2 cellular contexts compared by ENCODE assay signal in genomic region chr2:47282621-47283272, GRCh38.
TF ChIP-seq lines count a peak whose summit lies in the region.

No MANE protein-coding gene starts in this region.

TF ChIP-seq in HEK293, 187 proteins besides CTCF, POLR2A, EP300 and RAD21 (continued from another document):
- TF ChIP-seq TRIM28 (IDR thresholded peaks at IDR 0.05; ENCODE audit: borderline replicate concordance, low read length) = peak; percentile 90; the same call in 1 of the 2 replicates
- no peak for TF ChIP-seq ZNF544 (tag by site-specific recombination; IDR thresholded peaks at IDR 0.05)
- TF ChIP-seq SETDB1 (IDR thresholded peaks at IDR 0.05; ENCODE audit: insufficient read length, low read length) = peak; percentile 71

TF ChIP-seq in H1, 55 proteins besides CTCF, POLR2A, EP300 and RAD21 (continued from another document):
- TF ChIP-seq POU5F1 (IDR thresholded peaks at IDR 0.05; ENCODE audit: low read depth, low read length) (no peak), TBP (IDR thresholded peaks at IDR 0.05; ENCODE audit: low read depth, low read length) (no peak), RNF2 (IDR thresholded peaks at IDR 0.05; ENCODE audit: borderline replicate concordance, low read depth, low read length, missing control alignments, poor library complexity, severe bottlenecking) (no peak), USF2 (IDR thresholded peaks at IDR 0.05; ENCODE audit: low read length) (no peak), MAX (IDR thresholded peaks at IDR 0.05) (no peak), BRCA1 (IDR thresholded peaks at IDR 0.05; ENCODE audit: low read depth, low read length) (no peak), FOSL1 (IDR thresholded peaks at IDR 0.05; ENCODE audit: insufficient read depth, low read depth, low read length) (no peak), HDAC2 (IDR thresholded peaks at IDR 0.05; ENCODE audit: borderline replicate concordance in 1 of 2, low read depth in 2 of 2, low read length in 2 of 2) (no peak), CHD2 (IDR thresholded peaks at IDR 0.05; ENCODE audit: low read length) (no peak), TEAD4 (IDR thresholded peaks at IDR 0.05; ENCODE audit: low read depth, low read length) (no peak)
